In genomic region chr3:39383913-39384664, GRCh38 we compare ENCODE assay signal across 8 cellular contexts. TPM values are rescaled to one million over a fixed set of nuclear protein-coding genes. Genes with fewer than 3 reads are reported as not detected.
DNase-seq lines count a peak whose midpoint lies in the region; ATAC-seq and TF ChIP-seq lines count a peak whose summit lies in the region.

No MANE protein-coding gene starts in this region.

- H3K27ac ChIP-seq in DND-41 (ENCODE audit: low read length), result peak overlapping the region; percentile 89
- H3K27ac ChIP-seq in foreskin keratinocyte, result peak overlapping the region; percentile 81
- H3K27ac ChIP-seq in thymus (ENCODE audit: low read depth), result peak overlapping the region; percentile 81

- H3K4me3 Mint-ChIP-seq in activated T-helper 1 cell treated with anti-CD3 and anti-CD28 coated beads, Interleukin-12 subunit alpha, Interleukin-12 subunit beta, Interleukin-2, Interleukin-4 antibody, amounts not matched to agents 30 ng/mL and 10 ng/mL and 1 ng/mL, durations not matched to agents 14 hours and 24 hours and 36 hours, result peak overlapping the region; percentile 94

- H3K4me2 ChIP-seq in DND-41 (ENCODE audit: insufficient read depth, low read length), result peak overlapping the region; percentile 91

- peaks cover 41% of the 10 kb centered on the region for H3K4me1 Mint-ChIP-seq in activated T-helper 1 cell treated with anti-CD3 and anti-CD28 coated beads, Interleukin-12 subunit alpha, Interleukin-12 subunit beta, Interleukin-2, Interleukin-4 antibody, amounts not matched to agents 30 ng/mL and 10 ng/mL and 1 ng/mL, durations not matched to agents 14 hours and 24 hours and 36 hours (ENCODE audit: low read depth)

- peak overlapping the region; percentile 97 for H3K27ac Mint-ChIP-seq in activated T-helper 1 cell treated with anti-CD3 and anti-CD28 coated beads, Interleukin-12 subunit alpha, Interleukin-12 subunit beta, Interleukin-2, Interleukin-4 antibody, amounts not matched to agents 30 ng/mL and 10 ng/mL and 1 ng/mL, durations not matched to agents 14 hours and 24 hours and 36 hours

- H3K79me2 ChIP-seq in DND-41 (ENCODE audit: insufficient read depth, low read length), result peaks cover 69% of the 10 kb centered on the region

- under 1% methylated on average over 63 of the region's 63 CpGs for WGBS in thymus

- intact Hi-C loops in activated T-helper 1 cell treated with anti-CD3 and anti-CD28 coated beads, Interleukin-12 subunit alpha, Interleukin-12 subunit beta, Interleukin-2, Interleukin-4 antibody, amounts not matched to agents 30 ng/mL and 10 ng/mL and 1 ng/mL, durations not matched to agents 14 hours and 24 hours and 36 hours (cut with micrococcal nuclease), result loop anchor here (1.0 to 10.0 kb wide), 8 partner anchors 22 to 1247 kb away; partner anchors contain the start of genes ACAA1, CCR8, EXOG and GORASP1

- H3K9me3 ChIP-seq in DND-41 (ENCODE audit: insufficient read depth, low read length, severe bottlenecking), result no peaks in the 10 kb centered on the region
- no peaks in the 10 kb centered on the region for H3K9me3 ChIP-seq in thymus (ENCODE audit: control insufficient read depth)

- H3K36me3 ChIP-seq in DND-41 (ENCODE audit: insufficient read depth, low read length) (peaks cover 33% of the 10 kb centered on the region), thymus (ENCODE audit: control insufficient read depth, insufficient read depth) (peaks cover 9% of the 10 kb centered on the region)

- H3K4me3 ChIP-seq in DND-41 (ENCODE audit: low read depth in 1 of 2, low read length in 2 of 2) (peak overlapping the region; percentile 81 to 94), LNCaP clone FGC (ENCODE audit: low read depth, low read length) (peak overlapping the region; percentile 87), thymus (ENCODE audit: low read length) (peak overlapping the region; percentile 52)

- peaks cover 19% of the 10 kb centered on the region for H3K36me3 Mint-ChIP-seq in activated T-helper 1 cell treated with anti-CD3 and anti-CD28 coated beads, Interleukin-12 subunit alpha, Interleukin-12 subunit beta, Interleukin-2, Interleukin-4 antibody, amounts not matched to agents 30 ng/mL and 10 ng/mL and 1 ng/mL, durations not matched to agents 14 hours and 24 hours and 36 hours (ENCODE audit: low read depth)

- peaks cover 52% of the 10 kb centered on the region for H4K20me1 ChIP-seq in DND-41 (ENCODE audit: insufficient read depth, low read length)

- no peaks in the 10 kb centered on the region for H3K27me3 ChIP-seq in DND-41 (ENCODE audit: insufficient read depth, low read length, poor library complexity)
- no peaks in the 10 kb centered on the region for H3K27me3 ChIP-seq in foreskin keratinocyte
- H3K27me3 ChIP-seq in thymus (ENCODE audit: control insufficient read depth, insufficient read depth), result no peaks in the 10 kb centered on the region

- H2AFZ ChIP-seq in DND-41 (ENCODE audit: low read depth, low read length), result peak overlapping the region; percentile 75

- ATAC-seq in DND-41 (ENCODE audit: insufficient read depth, low read depth), result peak; percentile 82
- peak; percentile 66 for ATAC-seq in GM21786 (IDR thresholded peaks at IDR 0.05; ENCODE audit: unreplicated experiment)
- ATAC-seq in foreskin keratinocyte, result peak; percentile 88
- ATAC-seq in omental fat pad (ENCODE audit: low FRiP score), result peak; percentile 96

- peaks cover 71% of the 10 kb centered on the region for H3K4me1 ChIP-seq in DND-41 (ENCODE audit: insufficient read depth, low read length)
- peaks cover 4% of the 10 kb centered on the region for H3K4me1 ChIP-seq in foreskin keratinocyte
- H3K4me1 ChIP-seq in thymus (ENCODE audit: control insufficient read depth, insufficient read depth, low read length), result peaks cover 16% of the 10 kb centered on the region

- no peaks in the 10 kb centered on the region for H3K9me3 Mint-ChIP-seq in activated T-helper 1 cell treated with anti-CD3 and anti-CD28 coated beads, Interleukin-12 subunit alpha, Interleukin-12 subunit beta, Interleukin-2, Interleukin-4 antibody, amounts not matched to agents 30 ng/mL and 10 ng/mL and 1 ng/mL, durations not matched to agents 14 hours and 24 hours and 36 hours

- peak overlapping the region; percentile 88 for H3K9ac ChIP-seq in DND-41 (ENCODE audit: low read depth, low read length)

- TF ChIP-seq CTCF in DND-41 (IDR thresholded peaks at IDR 0.05; ENCODE audit: borderline replicate concordance, extremely low read depth, low read length, poor library complexity, severe bottlenecking) (peak; percentile 11), LNCaP clone FGC (IDR thresholded peaks at IDR 0.05; ENCODE audit: control insufficient read depth, extremely low read depth, insufficient read depth) (no peak), foreskin keratinocyte (conservative IDR thresholded peaks at IDR 0.05) (peak; percentile 25), omental fat pad (IDR thresholded peaks at IDR 0.05) (no peak)

- DNase-seq in DND-41 (peak; percentile 95), LNCaP clone FGC (ENCODE audit: low read depth) (peak; percentile 84), foreskin keratinocyte (peak; percentile 87 to 97), omental fat pad (ENCODE audit: low spot score) (peak; percentile 82), NCI-H69 (lab: John Stamatoyannopoulos, UW) (no peak)
- DNase-seq in activated T-helper 1 cell treated with anti-CD3 and anti-CD28 coated beads, Interleukin-12 subunit alpha, Interleukin-12 subunit beta, Interleukin-2, Interleukin-4 antibody, amounts not matched to agents 30 ng/mL and 10 ng/mL and 1 ng/mL, durations not matched to agents 14 hours and 24 hours and 36 hours (ENCODE audit: low spot score), result peak; percentile 96

- H3K27me3 Mint-ChIP-seq in activated T-helper 1 cell treated with anti-CD3 and anti-CD28 coated beads, Interleukin-12 subunit alpha, Interleukin-12 subunit beta, Interleukin-2, Interleukin-4 antibody, amounts not matched to agents 30 ng/mL and 10 ng/mL and 1 ng/mL, durations not matched to agents 14 hours and 24 hours and 36 hours (ENCODE audit: insufficient read depth), result no peaks in the 10 kb centered on the region

RNA-seq across cellular contexts. Expression of gene SLC25A38, which starts 0.9 kb away (rescaled TPM):
- total RNA-seq in activated T-helper 1 cell treated with anti-CD3 and anti-CD28 coated beads, Interleukin-12 subunit alpha, Interleukin-12 subunit beta, Interleukin-2, Interleukin-4 antibody, amounts not matched to agents 30 ng/mL and 10 ng/mL and 1 ng/mL, durations not matched to agents 14 hours and 24 hours and 36 hours, result 40.0 and 43.1 TPM in 2 replicates
- total RNA-seq in foreskin keratinocyte (29.2 and 29.8 TPM in 2 replicates), omental fat pad (10 to 100 TPM; 18.8 to 25.7 (median 22.8) TPM)
- polyA plus RNA-seq in foreskin keratinocyte (28.0 and 30.7 TPM in 2 replicates), thymus (39.6 TPM)

RNA-seq across cellular contexts. Expression of gene RPSA, which starts 22.4 kb away (rescaled TPM):
- 1,750 and 1,765 TPM in 2 replicates for total RNA-seq in activated T-helper 1 cell treated with anti-CD3 and anti-CD28 coated beads, Interleukin-12 subunit alpha, Interleukin-12 subunit beta, Interleukin-2, Interleukin-4 antibody, amounts not matched to agents 30 ng/mL and 10 ng/mL and 1 ng/mL, durations not matched to agents 14 hours and 24 hours and 36 hours
- total RNA-seq in foreskin keratinocyte (2,232 and 2,325 TPM in 2 replicates), omental fat pad (1,000 to 10,000 TPM in 2 of 4 donors, 100 to 1,000 TPM in 2; 890 to 1,192 (median 1,008) TPM)
- polyA plus RNA-seq in foreskin keratinocyte (3,429 and 3,722 TPM in 2 replicates), thymus (1,490 TPM)

RNA-seq across cellular contexts. Expression of gene CCR8, which starts 54.6 kb away (rescaled TPM):
- total RNA-seq in activated T-helper 1 cell treated with anti-CD3 and anti-CD28 coated beads, Interleukin-12 subunit alpha, Interleukin-12 subunit beta, Interleukin-2, Interleukin-4 antibody, amounts not matched to agents 30 ng/mL and 10 ng/mL and 1 ng/mL, durations not matched to agents 14 hours and 24 hours and 36 hours, result 7.1 and 8.9 TPM in 2 replicates
- not detected in 2 replicates for total RNA-seq in foreskin keratinocyte
- not detected in 2 replicates for polyA plus RNA-seq in foreskin keratinocyte
- total RNA-seq in omental fat pad, result not detected
- 2.1 TPM for polyA plus RNA-seq in thymus

Comparison
In these comparisons a context has a peak if more than half of its experiments do, and no peak if none do; other contexts are left out.
1. CTCF ChIP-seq: peak in DND-41 (single experiment) and foreskin keratinocyte (single experiment); none in LNCaP clone FGC (single experiment) and omental fat pad (0 of 3).
2. Peak in every context shown above with its lines, with median percentiles within 50 percentile points of each other: ATAC-seq, H3K27ac ChIP-seq and H3K4me3 ChIP-seq.